Comparison of ENCODE assay signal across 15 cellular contexts in the genomic region with DNA sequence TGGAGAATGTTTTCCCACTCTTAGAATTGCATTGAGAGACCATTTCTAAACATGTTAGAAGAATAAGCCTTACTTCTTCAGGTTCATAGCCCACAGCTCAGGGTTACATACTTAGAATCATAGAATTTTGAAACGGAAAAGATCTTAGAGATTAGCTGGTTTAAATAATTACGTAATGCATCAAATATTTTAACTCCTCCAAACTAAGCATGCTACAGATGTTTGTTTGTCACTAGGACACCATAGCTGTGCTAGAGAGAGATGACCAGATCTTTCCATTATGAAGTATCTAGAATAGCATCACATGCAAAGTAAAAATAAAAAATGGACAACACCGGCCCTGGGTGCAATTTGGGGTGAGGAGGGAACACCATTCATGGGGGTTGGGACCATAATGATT.
DNase-seq lines count a peak whose midpoint lies in the region; ATAC-seq, FAIRE-seq and TF ChIP-seq lines count a peak whose summit lies in the region.
"Had no signal": no experiment of that assay in that cellular context is flagged by ENCODE, and none has a peak within 500 bp of the region (broad histone marks: within the 10 kb centered on the region; RNA-seq: fewer than 3 reads in every experiment).

No MANE protein-coding gene starts in this region.

- no peak for ATAC-seq in pancreas

- H3K14ac ChIP-seq in mesenchymal stem cell (ENCODE audit: low read length in 2 of 2): no peak overlapping the region

- peaks cover 28% of the 10 kb centered on the region for H3K79me1 ChIP-seq in mesenchymal stem cell (replicated peaks; ENCODE audit: low read length, poor library complexity, severe bottlenecking)

- no peak overlapping the region for H2BK15ac ChIP-seq in mesenchymal stem cell (ENCODE audit: low read depth, poor library complexity, severe bottlenecking)

- peak; percentile 41 for FAIRE-seq in H54 (lab: Jason Lieb, UNC)
- no peak for FAIRE-seq in pancreas (lab: Jason Lieb, UNC)

- no peak overlapping the region for H3K23ac ChIP-seq in mesenchymal stem cell (ENCODE audit: low read length in 2 of 2)

- H2AFZ ChIP-seq in mesenchymal stem cell (ENCODE audit: low read depth, low read length): no peak overlapping the region

- H3K9me3 ChIP-seq in mesenchymal stem cell (ENCODE audit: control insufficient read depth, low read length): no peaks in the 10 kb centered on the region
- H3K9me3 ChIP-seq in pancreas: no peaks in the 10 kb centered on the region
- no peaks in the 10 kb centered on the region for H3K9me3 ChIP-seq in SJCRH30 (replicated peaks)

- H3K4me1 ChIP-seq in mesenchymal stem cell (ENCODE audit: control insufficient read depth, insufficient read depth, low read depth, low read length): no peaks in the 10 kb centered on the region
- H3K4me1 ChIP-seq in pancreas: no peaks in the 10 kb centered on the region
- H3K4me1 ChIP-seq in SJCRH30: no peaks in the 10 kb centered on the region

- no peak overlapping the region for H4K8ac ChIP-seq in mesenchymal stem cell (ENCODE audit: low read length)

- H3K4me2 ChIP-seq in mesenchymal stem cell (ENCODE audit: low read length, poor library complexity, severe bottlenecking): no peak overlapping the region

- no peak overlapping the region for H3K4ac ChIP-seq in mesenchymal stem cell (ENCODE audit: low read depth in 1 of 2, low read length in 2 of 2)

- DNase-seq in AG08395 (ENCODE audit: low spot score) (peak; percentile 55), H54 (ENCODE audit: insufficient read length, low spot score) (no peak), dedifferentiated amniotic fluid mesenchymal stem cell (ENCODE audit: extremely low spot score) (peak; percentile 50), mesenchymal stem cell (peak; percentile 22), RPMI8226 (no peak), pancreas (no peak), SJCRH30 (no peak), HuH-7 (ENCODE audit: low spot score) (no peak)
- DNase-seq: CD4-positive, CD25-positive, alpha-beta regulatory T cell; KG1; NCI-H1436; NCI-H2081; NCI-H748 treated with DMSO at 0.1 percent for 48 hours; OCI-M1 had no signal

- H3K27me3 ChIP-seq in mesenchymal stem cell (ENCODE audit: control insufficient read depth in 1 of 2, insufficient read depth in 1 of 2, low read length in 2 of 2): no peaks in the 10 kb centered on the region
- no peaks in the 10 kb centered on the region for H3K27me3 ChIP-seq in pancreas
- no peaks in the 10 kb centered on the region for H3K27me3 ChIP-seq in SJCRH30

- no peak overlapping the region for H2AK5ac ChIP-seq in mesenchymal stem cell (ENCODE audit: low read length, severe bottlenecking)

- no peak for TF ChIP-seq CTCF in pancreas (IDR thresholded peaks at IDR 0.05)

- peaks cover 11 to 23% of the 10 kb centered on the region in 2 experiments for H3K36me3 ChIP-seq in mesenchymal stem cell (ENCODE audit: control insufficient read depth in 1 of 2, insufficient read depth in 2 of 2, low read depth in 1 of 2, low read length in 2 of 2)
- no peaks in the 10 kb centered on the region for H3K36me3 ChIP-seq in pancreas
- no peaks in the 10 kb centered on the region for H3K36me3 ChIP-seq in SJCRH30

- H3K18ac ChIP-seq in mesenchymal stem cell (ENCODE audit: low read depth in 1 of 2, low read length in 2 of 2): no peak overlapping the region

- no peak for TF ChIP-seq POLR2A in H54 (IDR thresholded peaks at IDR 0.05; ENCODE audit: low read depth, low read length)

- H2BK120ac ChIP-seq in mesenchymal stem cell (ENCODE audit: low read depth, low read length): no peak overlapping the region

- no peak overlapping the region for H2BK12ac ChIP-seq in mesenchymal stem cell (ENCODE audit: low read length in 2 of 2)

- H4K91ac ChIP-seq in mesenchymal stem cell (ENCODE audit: low read length): no peak overlapping the region

- H3K9ac ChIP-seq in mesenchymal stem cell (ENCODE audit: low read length): peak overlapping the region; percentile 80

- 95% methylated on average over 1 of the region's 3 CpGs for WGBS in mesenchymal stem cell
- WGBS in pancreas, 2 donors: 69 to 73% methylated on average over 3 of the region's 3 CpGs

- no peak overlapping the region for H2BK5ac ChIP-seq in mesenchymal stem cell (ENCODE audit: low read depth, low read length, poor library complexity, severe bottlenecking)

- H3K4me3 ChIP-seq in mesenchymal stem cell (ENCODE audit: insufficient read depth in 1 of 2, low read depth in 1 of 2, low read length in 2 of 2) (no peak overlapping the region), pancreas (no peak overlapping the region), SJCRH30 (no peak overlapping the region)

- H3K27ac ChIP-seq in mesenchymal stem cell (ENCODE audit: low read length, poor library complexity, severe bottlenecking) (no peak overlapping the region), pancreas (no peak overlapping the region), SJCRH30 (no peak overlapping the region)
- H3K27ac ChIP-seq: RWPE1 had no signal

- intact Hi-C loops in pancreas (cut with DNase I): no loop called here

Comparison
In these comparisons a context has a peak if more than half of its experiments do, and no peak if none do; other contexts are left out.
1. DNase-seq: peak in AG08395 (single experiment), dedifferentiated amniotic fluid mesenchymal stem cell (single experiment) and mesenchymal stem cell (single experiment); none in H54 (single experiment), RPMI8226 (single experiment), pancreas (0 of 6), SJCRH30 (0 of 2) and HuH-7 (single experiment).